Comparison of ENCODE assay signal across 1 cellular context in the genomic region with DNA sequence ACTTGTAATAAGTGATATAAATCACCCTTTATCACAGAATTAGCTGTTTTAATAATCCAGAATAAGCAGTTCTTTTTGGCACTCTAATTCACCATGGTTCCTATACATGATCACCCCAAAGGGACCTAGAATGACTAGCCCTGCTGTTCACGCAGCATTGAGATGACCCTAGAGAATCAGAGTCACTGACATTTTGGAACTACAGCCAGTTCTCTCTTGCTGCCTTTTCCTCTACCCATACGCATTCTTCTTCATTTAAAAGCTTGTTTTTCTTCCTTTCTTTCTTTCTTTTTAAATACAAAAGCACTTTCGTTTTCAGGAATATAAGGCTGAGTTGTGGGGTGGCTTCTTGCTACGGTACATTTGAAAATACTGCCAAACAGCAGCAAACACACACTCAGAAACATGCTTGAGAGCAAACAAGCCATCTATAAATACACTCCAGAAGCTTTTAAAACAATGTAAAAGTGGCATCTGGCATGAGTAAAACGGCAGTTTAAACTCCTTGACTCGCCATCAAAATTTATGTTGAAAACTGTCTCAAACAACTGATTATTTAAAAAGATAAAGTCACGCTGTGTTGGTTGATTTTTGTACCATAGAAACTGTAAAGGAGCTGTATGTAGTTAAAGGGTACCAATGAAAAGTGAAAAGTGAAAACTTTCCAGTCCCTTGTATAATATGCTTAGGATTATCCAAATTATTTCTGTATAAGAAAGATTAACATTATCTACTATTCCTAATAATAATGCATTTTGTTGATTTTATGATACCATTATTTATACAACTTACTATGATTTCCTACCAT.
TF ChIP-seq lines count a peak whose summit lies in the region.

No MANE protein-coding gene starts in this region.

TF ChIP-seq in HEK293, 187 proteins besides CTCF, POLR2A, EP300 and RAD21 (continued from another document):
- TF ChIP-seq PRDM1 (tag by site-specific recombination; IDR thresholded peaks at IDR 0.05) = no peak
- no peak for TF ChIP-seq BCL11A (tag by site-specific recombination; IDR thresholded peaks at IDR 0.05; ENCODE audit: low read depth)
- peak; percentile 79 for TF ChIP-seq TRIM28 (IDR thresholded peaks at IDR 0.05; ENCODE audit: borderline replicate concordance, low read length)
- TF ChIP-seq ZNF792 (tag by site-specific recombination; IDR thresholded peaks at IDR 0.05) = no peak
- no peak for TF ChIP-seq ZNF112 (tag by site-specific recombination; IDR thresholded peaks at IDR 0.05)
- TF ChIP-seq, protein P1, sequence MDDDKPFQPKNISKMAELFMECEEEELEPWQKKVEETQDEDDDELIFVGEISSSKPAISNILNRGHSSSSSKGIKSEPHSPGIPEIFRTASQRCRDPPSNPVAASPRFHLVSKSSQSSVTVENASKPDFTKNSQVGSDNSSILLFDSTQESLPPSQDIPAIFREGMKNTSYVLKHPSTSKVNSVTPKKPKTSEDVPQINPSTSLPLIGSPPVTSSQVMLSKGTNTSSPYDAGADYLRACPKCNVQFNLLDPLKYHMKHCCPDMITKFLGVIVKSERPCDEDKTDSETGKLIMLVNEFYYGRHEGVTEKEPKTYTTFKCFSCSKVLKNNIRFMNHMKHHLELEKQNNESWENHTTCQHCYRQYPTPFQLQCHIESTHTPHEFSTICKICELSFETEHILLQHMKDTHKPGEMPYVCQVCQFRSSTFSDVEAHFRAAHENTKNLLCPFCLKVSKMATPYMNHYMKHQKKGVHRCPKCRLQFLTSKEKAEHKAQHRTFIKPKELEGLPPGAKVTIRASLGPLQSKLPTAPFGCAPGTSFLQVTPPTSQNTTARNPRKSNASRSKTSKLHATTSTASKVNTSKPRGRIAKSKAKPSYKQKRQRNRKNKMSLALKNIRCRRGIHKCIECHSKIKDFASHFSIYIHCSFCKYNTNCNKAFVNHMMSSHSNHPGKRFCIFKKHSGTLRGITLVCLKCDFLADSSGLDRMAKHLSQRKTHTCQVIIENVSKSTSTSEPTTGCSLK (tag by site-specific recombination; IDR thresholded peaks at IDR 0.05) = no peak
- TF ChIP-seq, protein P2, sequence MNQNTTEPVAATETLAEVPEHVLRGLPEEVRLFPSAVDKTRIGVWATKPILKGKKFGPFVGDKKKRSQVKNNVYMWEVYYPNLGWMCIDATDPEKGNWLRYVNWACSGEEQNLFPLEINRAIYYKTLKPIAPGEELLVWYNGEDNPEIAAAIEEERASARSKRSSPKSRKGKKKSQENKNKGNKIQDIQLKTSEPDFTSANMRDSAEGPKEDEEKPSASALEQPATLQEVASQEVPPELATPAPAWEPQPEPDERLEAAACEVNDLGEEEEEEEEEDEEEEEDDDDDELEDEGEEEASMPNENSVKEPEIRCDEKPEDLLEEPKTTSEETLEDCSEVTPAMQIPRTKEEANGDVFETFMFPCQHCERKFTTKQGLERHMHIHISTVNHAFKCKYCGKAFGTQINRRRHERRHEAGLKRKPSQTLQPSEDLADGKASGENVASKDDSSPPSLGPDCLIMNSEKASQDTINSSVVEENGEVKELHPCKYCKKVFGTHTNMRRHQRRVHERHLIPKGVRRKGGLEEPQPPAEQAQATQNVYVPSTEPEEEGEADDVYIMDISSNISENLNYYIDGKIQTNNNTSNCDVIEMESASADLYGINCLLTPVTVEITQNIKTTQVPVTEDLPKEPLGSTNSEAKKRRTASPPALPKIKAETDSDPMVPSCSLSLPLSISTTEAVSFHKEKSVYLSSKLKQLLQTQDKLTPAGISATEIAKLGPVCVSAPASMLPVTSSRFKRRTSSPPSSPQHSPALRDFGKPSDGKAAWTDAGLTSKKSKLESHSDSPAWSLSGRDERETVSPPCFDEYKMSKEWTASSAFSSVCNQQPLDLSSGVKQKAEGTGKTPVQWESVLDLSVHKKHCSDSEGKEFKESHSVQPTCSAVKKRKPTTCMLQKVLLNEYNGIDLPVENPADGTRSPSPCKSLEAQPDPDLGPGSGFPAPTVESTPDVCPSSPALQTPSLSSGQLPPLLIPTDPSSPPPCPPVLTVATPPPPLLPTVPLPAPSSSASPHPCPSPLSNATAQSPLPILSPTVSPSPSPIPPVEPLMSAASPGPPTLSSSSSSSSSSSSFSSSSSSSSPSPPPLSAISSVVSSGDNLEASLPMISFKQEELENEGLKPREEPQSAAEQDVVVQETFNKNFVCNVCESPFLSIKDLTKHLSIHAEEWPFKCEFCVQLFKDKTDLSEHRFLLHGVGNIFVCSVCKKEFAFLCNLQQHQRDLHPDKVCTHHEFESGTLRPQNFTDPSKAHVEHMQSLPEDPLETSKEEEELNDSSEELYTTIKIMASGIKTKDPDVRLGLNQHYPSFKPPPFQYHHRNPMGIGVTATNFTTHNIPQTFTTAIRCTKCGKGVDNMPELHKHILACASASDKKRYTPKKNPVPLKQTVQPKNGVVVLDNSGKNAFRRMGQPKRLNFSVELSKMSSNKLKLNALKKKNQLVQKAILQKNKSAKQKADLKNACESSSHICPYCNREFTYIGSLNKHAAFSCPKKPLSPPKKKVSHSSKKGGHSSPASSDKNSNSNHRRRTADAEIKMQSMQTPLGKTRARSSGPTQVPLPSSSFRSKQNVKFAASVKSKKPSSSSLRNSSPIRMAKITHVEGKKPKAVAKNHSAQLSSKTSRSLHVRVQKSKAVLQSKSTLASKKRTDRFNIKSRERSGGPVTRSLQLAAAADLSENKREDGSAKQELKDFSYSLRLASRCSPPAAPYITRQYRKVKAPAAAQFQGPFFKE (tag by site-specific recombination; IDR thresholded peaks at IDR 0.05; ENCODE audit: borderline replicate concordance) = no peak
- no peak for TF ChIP-seq HOXD13 (CRISPR knock-in tag; IDR thresholded peaks at IDR 0.05; ENCODE audit: borderline replicate concordance)
- TF ChIP-seq HOXC10 (CRISPR knock-in tag; IDR thresholded peaks at IDR 0.05) = no peak
- TF ChIP-seq, protein P3, sequence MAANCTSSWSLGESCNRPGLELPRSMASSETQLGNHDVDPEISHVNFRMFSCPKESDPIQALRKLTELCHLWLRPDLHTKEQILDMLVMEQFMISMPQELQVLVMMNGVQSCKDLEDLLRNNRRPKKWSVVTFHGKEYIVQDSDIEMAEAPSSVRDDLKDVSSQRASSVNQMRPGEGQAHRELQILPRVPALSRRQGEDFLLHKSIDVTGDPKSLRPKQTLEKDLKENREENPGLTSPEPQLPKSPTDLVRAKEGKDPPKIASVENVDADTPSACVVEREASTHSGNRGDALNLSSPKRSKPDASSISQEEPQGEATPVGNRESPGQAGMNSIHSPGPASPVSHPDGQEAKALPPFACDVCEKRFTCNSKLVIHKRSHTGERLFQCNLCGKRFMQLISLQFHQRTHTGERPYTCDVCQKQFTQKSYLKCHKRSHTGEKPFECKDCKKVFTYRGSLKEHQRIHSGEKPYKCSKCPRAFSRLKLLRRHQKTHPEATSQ (tag by site-specific recombination; IDR thresholded peaks at IDR 0.05) = no peak
- TF ChIP-seq ZNF776 (tag by site-specific recombination; IDR thresholded peaks at IDR 0.05; ENCODE audit: borderline replicate concordance) = no peak
- TF ChIP-seq, protein P4, sequence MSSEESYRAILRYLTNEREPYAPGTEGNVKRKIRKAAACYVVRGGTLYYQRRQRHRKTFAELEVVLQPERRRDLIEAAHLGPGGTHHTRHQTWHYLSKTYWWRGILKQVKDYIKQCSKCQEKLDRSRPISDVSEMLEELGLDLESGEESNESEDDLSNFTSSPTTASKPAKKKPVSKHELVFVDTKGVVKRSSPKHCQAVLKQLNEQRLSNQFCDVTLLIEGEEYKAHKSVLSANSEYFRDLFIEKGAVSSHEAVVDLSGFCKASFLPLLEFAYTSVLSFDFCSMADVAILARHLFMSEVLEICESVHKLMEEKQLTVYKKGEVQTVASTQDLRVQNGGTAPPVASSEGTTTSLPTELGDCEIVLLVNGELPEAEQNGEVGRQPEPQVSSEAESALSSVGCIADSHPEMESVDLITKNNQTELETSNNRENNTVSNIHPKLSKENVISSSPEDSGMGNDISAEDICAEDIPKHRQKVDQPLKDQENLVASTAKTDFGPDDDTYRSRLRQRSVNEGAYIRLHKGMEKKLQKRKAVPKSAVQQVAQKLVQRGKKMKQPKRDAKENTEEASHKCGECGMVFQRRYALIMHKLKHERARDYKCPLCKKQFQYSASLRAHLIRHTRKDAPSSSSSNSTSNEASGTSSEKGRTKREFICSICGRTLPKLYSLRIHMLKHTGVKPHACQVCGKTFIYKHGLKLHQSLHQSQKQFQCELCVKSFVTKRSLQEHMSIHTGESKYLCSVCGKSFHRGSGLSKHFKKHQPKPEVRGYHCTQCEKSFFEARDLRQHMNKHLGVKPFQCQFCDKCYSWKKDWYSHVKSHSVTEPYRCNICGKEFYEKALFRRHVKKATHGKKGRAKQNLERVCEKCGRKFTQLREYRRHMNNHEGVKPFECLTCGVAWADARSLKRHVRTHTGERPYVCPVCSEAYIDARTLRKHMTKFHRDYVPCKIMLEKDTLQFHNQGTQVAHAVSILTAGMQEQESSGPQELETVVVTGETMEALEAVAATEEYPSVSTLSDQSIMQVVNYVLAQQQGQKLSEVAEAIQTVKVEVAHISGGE (tag by site-specific recombination; conservative IDR thresholded peaks at IDR 0.05; ENCODE audit: low read depth) = no peak
- no peak for TF ChIP-seq ZNF24 (tag by site-specific recombination; IDR thresholded peaks at IDR 0.05)
- TF ChIP-seq ZNF146 (tag by site-specific recombination; IDR thresholded peaks at IDR 0.05) = no peak
- TF ChIP-seq FEZF1 (tag by site-specific recombination; IDR thresholded peaks at IDR 0.05) = peak; percentile 37; the same call in 1 of the 2 replicates
- TF ChIP-seq, protein P5, sequence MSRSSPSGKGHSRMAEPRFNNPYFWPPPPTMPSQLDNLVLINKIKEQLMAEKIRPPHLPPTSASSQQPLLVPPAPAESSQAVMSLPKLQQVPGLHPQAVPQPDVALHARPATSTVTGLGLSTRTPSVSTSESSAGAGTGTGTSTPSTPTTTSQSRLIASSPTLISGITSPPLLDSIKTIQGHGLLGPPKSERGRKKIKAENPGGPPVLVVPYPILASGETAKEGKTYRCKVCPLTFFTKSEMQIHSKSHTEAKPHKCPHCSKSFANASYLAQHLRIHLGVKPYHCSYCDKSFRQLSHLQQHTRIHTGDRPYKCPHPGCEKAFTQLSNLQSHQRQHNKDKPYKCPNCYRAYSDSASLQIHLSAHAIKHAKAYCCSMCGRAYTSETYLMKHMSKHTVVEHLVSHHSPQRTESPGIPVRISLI (tag by site-specific recombination; IDR thresholded peaks at IDR 0.05) = no peak
- TF ChIP-seq ZNF629 (tag by site-specific recombination; IDR thresholded peaks at IDR 0.05) = no peak
- no peak for TF ChIP-seq ZNF623 (tag by site-specific recombination; IDR thresholded peaks at IDR 0.05)
- TF ChIP-seq ZNF571 (tag by site-specific recombination; IDR thresholded peaks at IDR 0.05) = no peak
- no peak for TF ChIP-seq ZNF843 (tag by site-specific recombination; IDR thresholded peaks at IDR 0.05)
